Comparison of ENCODE assay signal across 8 cellular contexts in genomic region chr4:170589597-170590191, GRCh38.
A peak's percentile ranks its signal among the peaks of the same experiment; 100 is the strongest.
DNase-seq lines count a peak whose midpoint lies in the region; ATAC-seq and TF ChIP-seq lines count a peak whose summit lies in the region.

No MANE protein-coding gene starts in this region.

- no peaks in the 10 kb centered on the region for H3K4me1 Mint-ChIP-seq in brain
- no peaks in the 10 kb centered on the region for H3K4me1 Mint-ChIP-seq in activated CD8-positive, alpha-beta memory T cell treated with anti-CD3 and anti-CD28 coated beads, Interleukin-2, amount 10 ng/mL, durations not matched to agents 7 days and 5 days

- H3K4me3 ChIP-seq in MM.1S (ENCODE audit: low read length) (no peak overlapping the region), testis (no peak overlapping the region)

- ATAC-seq in GM18499 (IDR thresholded peaks at IDR 0.05; ENCODE audit: insufficient read depth, unreplicated experiment) (peak; percentile 72), left colon (no peak)
- ATAC-seq in activated CD8-positive, alpha-beta memory T cell treated with anti-CD3 and anti-CD28 coated beads, Interleukin-2, amount 10 ng/mL, durations not matched to agents 7 days and 5 days = no peak

- H3K36me3 ChIP-seq in MM.1S (replicated peaks; ENCODE audit: insufficient read depth, low read length) = no peaks in the 10 kb centered on the region
- H3K36me3 ChIP-seq in testis (ENCODE audit: low read depth, missing control alignments) = no peaks in the 10 kb centered on the region

- H3K4me2 ChIP-seq in MM.1S (ENCODE audit: low read depth, low read length) = no peak overlapping the region

- H3K27ac ChIP-seq in MM.1S (ENCODE audit: low read length) = no peak overlapping the region
- no peak overlapping the region for H3K27ac ChIP-seq in testis

- no peak overlapping the region for H3K9ac ChIP-seq in MM.1S (ENCODE audit: low read length)

- no peaks in the 10 kb centered on the region for H3K79me2 ChIP-seq in MM.1S (ENCODE audit: low read length)

- CTCF ChIA-PET in activated CD8-positive, alpha-beta memory T cell treated with anti-CD3 and anti-CD28 coated beads, Interleukin-2, amount 10 ng/mL, durations not matched to agents 7 days and 5 days (lab: Charles Lee) = no interaction called here

- H3K9me3 ChIP-seq in MM.1S (replicated peaks; ENCODE audit: insufficient read depth, low read length) (no peaks in the 10 kb centered on the region), testis (no peaks in the 10 kb centered on the region)

- H3K27me3 ChIP-seq in MM.1S (replicated peaks; ENCODE audit: insufficient read depth, low read length) (no peaks in the 10 kb centered on the region), testis (no peaks in the 10 kb centered on the region)

- H3K27ac Mint-ChIP-seq in brain = no peak overlapping the region
- H3K27ac Mint-ChIP-seq in activated CD8-positive, alpha-beta memory T cell treated with anti-CD3 and anti-CD28 coated beads, Interleukin-2, amount 10 ng/mL, durations not matched to agents 7 days and 5 days = no peak overlapping the region

- no peaks in the 10 kb centered on the region for H3K9me3 Mint-ChIP-seq in brain
- peaks cover 12% of the 10 kb centered on the region for H3K9me3 Mint-ChIP-seq in activated CD8-positive, alpha-beta memory T cell treated with anti-CD3 and anti-CD28 coated beads, Interleukin-2, amount 10 ng/mL, durations not matched to agents 7 days and 5 days (ENCODE audit: low read depth)

- TF ChIP-seq CTCF in MM.1S (IDR thresholded peaks at IDR 0.05; ENCODE audit: low read length) = peak; percentile 49
- peak; percentile 53 to 68 for TF ChIP-seq CTCF in brain (conservative IDR thresholded peaks at IDR 0.05)
- TF ChIP-seq CTCF in testis (IDR thresholded peaks at IDR 0.05) = peak in 2 of 3 experiments; percentile 16 to 24

- H3K36me3 Mint-ChIP-seq in brain = no peaks in the 10 kb centered on the region
- H3K36me3 Mint-ChIP-seq in activated CD8-positive, alpha-beta memory T cell treated with anti-CD3 and anti-CD28 coated beads, Interleukin-2, amount 10 ng/mL, durations not matched to agents 7 days and 5 days = no peaks in the 10 kb centered on the region

- intact Hi-C loops in testis (cut with DNase I; ENCODE audit: low total_unique reads) = no loop called here
- intact Hi-C loops in left colon (cut with DNase I, micrococcal nuclease) = no loop called here

- no peak for TF ChIP-seq POLR2A in testis (IDR thresholded peaks at IDR 0.05)

- H3K9me2 ChIP-seq in MM.1S (replicated peaks; ENCODE audit: insufficient read depth, low read length) = no peaks in the 10 kb centered on the region

- no peaks in the 10 kb centered on the region for H3F3A ChIP-seq in MM.1S (ENCODE audit: insufficient read depth, low read length)

- no peaks in the 10 kb centered on the region for H3K4me1 ChIP-seq in MM.1S (ENCODE audit: low read length)
- H3K4me1 ChIP-seq in testis = no peaks in the 10 kb centered on the region

- H3K27me3 Mint-ChIP-seq in brain = no peaks in the 10 kb centered on the region
- no peaks in the 10 kb centered on the region for H3K27me3 Mint-ChIP-seq in activated CD8-positive, alpha-beta memory T cell treated with anti-CD3 and anti-CD28 coated beads, Interleukin-2, amount 10 ng/mL, durations not matched to agents 7 days and 5 days

- H3K4me3 Mint-ChIP-seq in brain = no peak overlapping the region
- no peak overlapping the region for H3K4me3 Mint-ChIP-seq in activated CD8-positive, alpha-beta memory T cell treated with anti-CD3 and anti-CD28 coated beads, Interleukin-2, amount 10 ng/mL, durations not matched to agents 7 days and 5 days

- H2AFZ ChIP-seq in MM.1S (ENCODE audit: low read length) = no peak overlapping the region

- DNase-seq in HCEC 1CT = peak; percentile 11
- peak; percentile 56 for DNase-seq in MM.1S
- DNase-seq in testis = no peak
- no peak for DNase-seq in NCI-H1930 (lab: John Stamatoyannopoulos, UW)
- no peak for DNase-seq in left colon
- DNase-seq in activated CD8-positive, alpha-beta memory T cell treated with anti-CD3 and anti-CD28 coated beads, Interleukin-2, amount 10 ng/mL, durations not matched to agents 7 days and 5 days = no peak

- no peaks in the 10 kb centered on the region for H4K20me1 ChIP-seq in MM.1S (ENCODE audit: insufficient read depth, low read length)

- WGBS in testis, 2 donors = 66 to 73% methylated on average over 3 of the region's 3 CpGs

Comparison
In these comparisons a context has a peak if more than half of its experiments do, and no peak if none do; other contexts are left out.
1. DNase-seq: peak in HCEC 1CT (single experiment) and MM.1S (single experiment); none in testis (single experiment), NCI-H1930 (0 of 2), left colon (0 of 2) and activated CD8-positive, alpha-beta memory T cell treated with anti-CD3 and anti-CD28 coated beads, Interleukin-2, amount 10 ng/mL, durations not matched to agents 7 days and 5 days (single experiment).
2. Peak in every context shown above with its lines, with median percentiles within 50 percentile points of each other: CTCF ChIP-seq.